23 cellular contexts compared by ENCODE assay signal in genomic region chr9:135340726-135341475, GRCh38.
A peak's percentile ranks its signal among the peaks of the same experiment; 100 is the strongest.
DNase-seq lines count a peak whose midpoint lies in the region; ATAC-seq and TF ChIP-seq lines count a peak whose summit lies in the region.
"Had no signal": no experiment of that assay in that cellular context is flagged by ENCODE, and none has a peak within 500 bp of the region (broad histone marks: within the 10 kb centered on the region; RNA-seq: fewer than 3 reads in every experiment).

No MANE protein-coding gene starts in this region.

- H3K9ac ChIP-seq in HUES48 (ENCODE audit: low read depth, low read length) (peak overlapping the region; percentile 68), endodermal cell (ENCODE audit: extremely low read depth, low read length, poor library complexity, severe bottlenecking) (no peak overlapping the region), PC-3 (ENCODE audit: low read length) (no peak overlapping the region)
- H3K9ac ChIP-seq: parathyroid adenoma had no signal

- BruUV-seq in PC-3 (replicated peaks; lab: Mats Ljungman, UMichigan), result no TSS peak

- H3K79me2 ChIP-seq in PC-3 (ENCODE audit: low read length), result no peaks in the 10 kb centered on the region
- H3K79me2 ChIP-seq: parathyroid adenoma had no signal

- no peak overlapping the region for H2AFZ ChIP-seq in PC-3 (ENCODE audit: low read length)
- H2AFZ ChIP-seq: parathyroid adenoma had no signal

- H3K27me3 Mint-ChIP-seq in endodermal cell (ENCODE audit: insufficient read depth), result no peaks in the 10 kb centered on the region

- intact Hi-C loops in sciatic nerve (cut with DNase I) (loop anchor here (2.0 kb wide), 1 partner anchor 254 kb away; the partner anchor contains the start of gene OLFM1), PC-3 (cut with micrococcal nuclease) (no loop called here)

- H3K4me1 Mint-ChIP-seq in endodermal cell, result peaks cover 10% of the 10 kb centered on the region

- no peaks in the 10 kb centered on the region for H4K20me1 ChIP-seq in PC-3 (ENCODE audit: low read length)

- H3K4me1 ChIP-seq in HUES48 (ENCODE audit: control insufficient read depth, insufficient read depth, low read length) (peaks cover 22% of the 10 kb centered on the region), endodermal cell (ENCODE audit: control insufficient read depth, insufficient read depth, low read length) (no peaks in the 10 kb centered on the region), PC-3 (ENCODE audit: insufficient read depth, low read length) (no peaks in the 10 kb centered on the region)
- H3K4me1 ChIP-seq: parathyroid adenoma had no signal

- H3K27me3 ChIP-seq in HUES48 (ENCODE audit: control insufficient read depth, insufficient read depth, low read length), result no peaks in the 10 kb centered on the region
- H3K27me3 ChIP-seq in endodermal cell (ENCODE audit: control insufficient read depth, insufficient read depth, low read length, poor library complexity, severe bottlenecking), result no peaks in the 10 kb centered on the region
- peaks cover 24% of the 10 kb centered on the region for H3K27me3 ChIP-seq in PC-3 (ENCODE audit: low read length)

- H3K27ac ChIP-seq in HUES48 (ENCODE audit: low read depth, low read length) (peak overlapping the region; percentile 99), endodermal cell (ENCODE audit: low read depth, low read length) (no peak overlapping the region), caudate nucleus (ENCODE audit: low read depth, low read length) (no peak overlapping the region), PC-3 (ENCODE audit: low read length) (no peak overlapping the region)
- H3K27ac ChIP-seq: HL-60, parathyroid adenoma, skin epidermis had no signal

- ATAC-seq in sciatic nerve (no peak), PC-3 (no peak)
- ATAC-seq: K562 had no signal

- no peak overlapping the region for H3K4me3 Mint-ChIP-seq in endodermal cell
- H3K4me3 Mint-ChIP-seq: stimulated activated naive CD8-positive, alpha-beta T cell treated with anti-CD3 and anti-CD28 coated beads, Interleukin-15, Interleukin-2, amounts not matched to agents 100 ng/mL and 50 ng/mL, for 24 hours; type B pancreatic cell had no signal

- H3K9me2 ChIP-seq in PC-3 (replicated peaks; ENCODE audit: low read length), result no peaks in the 10 kb centered on the region

- DNase-seq in activated T-cell treated with anti-CD3 and anti-CD28 coated beads, Interleukin-2, amount 50 U/mL, for 1 hour, result peak; percentile 3
- DNase-seq in activated T-cell treated with anti-CD3 and anti-CD28 coated beads for 4 hours (no peak), endodermal cell (peak; percentile 52), sciatic nerve (ENCODE audit: low spot score) (peak; percentile 49), caudate nucleus (lab: John Stamatoyannopoulos, UW) (no peak), PC-3 (no peak), COLO829 (ENCODE audit: low spot score) (no peak)
- DNase-seq: activated naive CD4-positive, alpha-beta T cell; C1 segment of cervical spinal cord; DMS153; GDM1; HCEC 1CT; mammary epithelial cell; NCI-H2029; NCI-H446; stimulated activated CD4-positive, alpha-beta T cell treated with anti-CD3 and anti-CD28 coated beads, Interleukin-2, amount 100 ng/mL, for 48 hours had no signal

- H3K4me3 ChIP-seq in HUES48 (ENCODE audit: low read depth, low read length), result no peak overlapping the region
- H3K4me3 ChIP-seq in endodermal cell (ENCODE audit: low read length), result no peak overlapping the region
- H3K4me3 ChIP-seq in PC-3 (ENCODE audit: low read length), result no peak overlapping the region
- H3K4me3 ChIP-seq: K562, skin epidermis had no signal

- H3K36me3 ChIP-seq in HUES48 (ENCODE audit: control insufficient read depth, insufficient read depth, low read length), result no peaks in the 10 kb centered on the region
- no peaks in the 10 kb centered on the region for H3K36me3 ChIP-seq in endodermal cell (ENCODE audit: control insufficient read depth, insufficient read depth, low read length)
- H3K36me3 ChIP-seq in PC-3 (ENCODE audit: low read depth, low read length), result no peaks in the 10 kb centered on the region; the same call in 1 of the 2 replicates

- 85 to 87% methylated on average over 15 to 20 of the region's 20 CpGs for WGBS in endodermal cell (ENCODE audit: insufficient coverage in 1 of 2, insufficient read length in 1 of 2), 2 experiments

- no peaks in the 10 kb centered on the region for H3F3A ChIP-seq in PC-3 (ENCODE audit: low read length, unreplicated experiment)

- TF ChIP-seq CTCF in endodermal cell (conservative IDR thresholded peaks at IDR 0.05) (no peak), PC-3 (conservative IDR thresholded peaks at IDR 0.05; ENCODE audit: low read depth, low read length) (no peak)

- POLR2A ChIA-PET in PC-3 (lab: Charles Lee; ENCODE audit: unreplicated experiment), result no interaction called here

- H3K4me2 ChIP-seq in PC-3 (ENCODE audit: low read length), result no peak overlapping the region

- CTCF ChIA-PET in PC-3 (lab: Charles Lee), result no interaction called here

- no peaks in the 10 kb centered on the region for H3K36me3 Mint-ChIP-seq in endodermal cell (ENCODE audit: low read depth)
- H3K36me3 Mint-ChIP-seq: type B pancreatic cell had no signal

- no peaks in the 10 kb centered on the region for H3K9me3 ChIP-seq in HUES48 (ENCODE audit: control insufficient read depth, insufficient read depth, low read length)
- H3K9me3 ChIP-seq in endodermal cell (ENCODE audit: control insufficient read depth, low read length), result no peaks in the 10 kb centered on the region
- H3K9me3 ChIP-seq in PC-3 (ENCODE audit: low read length), result no peaks in the 10 kb centered on the region

- no peaks in the 10 kb centered on the region for H3K9me3 Mint-ChIP-seq in endodermal cell
- H3K9me3 Mint-ChIP-seq: stimulated activated naive CD8-positive, alpha-beta T cell treated with anti-CD3 and anti-CD28 coated beads, Interleukin-15, Interleukin-2, amounts not matched to agents 100 ng/mL and 50 ng/mL, for 24 hours; type B pancreatic cell had no signal

- H3K27ac Mint-ChIP-seq in endodermal cell, result peak overlapping the region; percentile 85
- H3K27ac Mint-ChIP-seq: stimulated activated naive CD8-positive, alpha-beta T cell treated with anti-CD3 and anti-CD28 coated beads, Interleukin-15, Interleukin-2, amounts not matched to agents 100 ng/mL and 50 ng/mL, for 24 hours; type B pancreatic cell had no signal

Comparison
In these comparisons a context has a peak if more than half of its experiments do, and no peak if none do; other contexts are left out.
1. DNase-seq: peak in activated T-cell treated with anti-CD3 and anti-CD28 coated beads, Interleukin-2, amount 50 U/mL, for 1 hour (single experiment), endodermal cell (single experiment) and sciatic nerve (single experiment); none in activated T-cell treated with anti-CD3 and anti-CD28 coated beads for 4 hours (single experiment), caudate nucleus (0 of 61), PC-3 (single experiment) and COLO829 (single experiment).